Comparison of ENCODE assay signal across 1 cellular context in the genomic region with DNA sequence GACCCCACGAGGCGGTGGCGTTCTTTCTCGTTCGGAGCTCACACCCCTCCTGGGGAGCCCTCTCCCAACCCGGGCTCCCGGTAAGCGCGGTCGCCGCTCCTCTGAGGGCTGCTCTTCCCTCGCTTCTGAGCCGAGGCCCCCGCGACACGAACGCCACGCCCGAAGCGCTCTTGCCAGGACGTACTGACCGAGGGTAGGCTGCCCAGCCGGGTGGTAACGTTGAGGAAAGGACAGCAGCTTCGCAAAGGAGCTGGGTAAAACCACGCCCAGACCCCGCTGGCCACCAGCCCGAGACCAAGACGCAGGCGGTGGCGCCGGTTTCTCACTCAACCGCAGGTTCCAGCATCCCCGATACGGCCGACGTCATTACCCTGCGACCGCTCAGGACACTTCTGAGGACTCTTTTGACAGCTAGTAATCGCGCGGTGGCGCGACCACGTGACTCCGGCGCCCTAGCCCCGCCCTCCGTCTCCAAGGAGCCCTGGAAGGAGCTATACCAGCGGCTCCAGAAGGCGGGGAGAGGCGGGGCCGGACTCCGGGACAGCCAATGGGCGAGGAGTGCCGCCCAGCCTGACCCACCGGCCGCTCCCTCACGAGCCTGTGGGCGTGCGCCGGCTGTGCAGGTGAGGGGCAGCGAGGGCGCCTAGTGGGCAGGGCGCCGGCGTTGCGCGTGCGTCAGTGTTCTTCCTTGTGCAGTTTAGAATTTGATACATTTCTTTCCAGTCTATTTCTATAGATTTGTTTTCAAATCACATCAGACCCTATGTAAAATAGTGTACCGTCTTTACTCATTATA.
A peak's percentile ranks its signal among the peaks of the same experiment; 100 is the strongest.
TF ChIP-seq lines count a peak whose summit lies in the region.

No MANE protein-coding gene starts in this region.

TF ChIP-seq in HCT116, 20 proteins besides CTCF, POLR2A, EP300 and RAD21 (continued from another document):
- TF ChIP-seq, protein P1, sequence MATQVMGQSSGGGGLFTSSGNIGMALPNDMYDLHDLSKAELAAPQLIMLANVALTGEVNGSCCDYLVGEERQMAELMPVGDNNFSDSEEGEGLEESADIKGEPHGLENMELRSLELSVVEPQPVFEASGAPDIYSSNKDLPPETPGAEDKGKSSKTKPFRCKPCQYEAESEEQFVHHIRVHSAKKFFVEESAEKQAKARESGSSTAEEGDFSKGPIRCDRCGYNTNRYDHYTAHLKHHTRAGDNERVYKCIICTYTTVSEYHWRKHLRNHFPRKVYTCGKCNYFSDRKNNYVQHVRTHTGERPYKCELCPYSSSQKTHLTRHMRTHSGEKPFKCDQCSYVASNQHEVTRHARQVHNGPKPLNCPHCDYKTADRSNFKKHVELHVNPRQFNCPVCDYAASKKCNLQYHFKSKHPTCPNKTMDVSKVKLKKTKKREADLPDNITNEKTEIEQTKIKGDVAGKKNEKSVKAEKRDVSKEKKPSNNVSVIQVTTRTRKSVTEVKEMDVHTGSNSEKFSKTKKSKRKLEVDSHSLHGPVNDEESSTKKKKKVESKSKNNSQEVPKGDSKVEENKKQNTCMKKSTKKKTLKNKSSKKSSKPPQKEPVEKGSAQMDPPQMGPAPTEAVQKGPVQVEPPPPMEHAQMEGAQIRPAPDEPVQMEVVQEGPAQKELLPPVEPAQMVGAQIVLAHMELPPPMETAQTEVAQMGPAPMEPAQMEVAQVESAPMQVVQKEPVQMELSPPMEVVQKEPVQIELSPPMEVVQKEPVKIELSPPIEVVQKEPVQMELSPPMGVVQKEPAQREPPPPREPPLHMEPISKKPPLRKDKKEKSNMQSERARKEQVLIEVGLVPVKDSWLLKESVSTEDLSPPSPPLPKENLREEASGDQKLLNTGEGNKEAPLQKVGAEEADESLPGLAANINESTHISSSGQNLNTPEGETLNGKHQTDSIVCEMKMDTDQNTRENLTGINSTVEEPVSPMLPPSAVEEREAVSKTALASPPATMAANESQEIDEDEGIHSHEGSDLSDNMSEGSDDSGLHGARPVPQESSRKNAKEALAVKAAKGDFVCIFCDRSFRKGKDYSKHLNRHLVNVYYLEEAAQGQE (IDR thresholded peaks at IDR 0.05; ENCODE audit: low read depth) = no peak
- no peak; the same call in 1 of the 2 replicates for TF ChIP-seq CBX3 (IDR thresholded peaks at IDR 0.05; ENCODE audit: low read depth)
- TF ChIP-seq CEBPB (IDR thresholded peaks at IDR 0.05; ENCODE audit: low read depth) = no peak
- TF ChIP-seq POLR2AphosphoS5 (IDR thresholded peaks at IDR 0.05; ENCODE audit: low read depth, low read length) = peak; percentile 78
- no peak for TF ChIP-seq ZNF274 (IDR thresholded peaks at IDR 0.05; ENCODE audit: low read depth, low read length)
- TF ChIP-seq, protein P2, sequence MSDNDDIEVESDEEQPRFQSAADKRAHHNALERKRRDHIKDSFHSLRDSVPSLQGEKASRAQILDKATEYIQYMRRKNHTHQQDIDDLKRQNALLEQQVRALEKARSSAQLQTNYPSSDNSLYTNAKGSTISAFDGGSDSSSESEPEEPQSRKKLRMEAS (IDR thresholded peaks at IDR 0.05) = peak; percentile 90
- TF ChIP-seq, protein P3, sequence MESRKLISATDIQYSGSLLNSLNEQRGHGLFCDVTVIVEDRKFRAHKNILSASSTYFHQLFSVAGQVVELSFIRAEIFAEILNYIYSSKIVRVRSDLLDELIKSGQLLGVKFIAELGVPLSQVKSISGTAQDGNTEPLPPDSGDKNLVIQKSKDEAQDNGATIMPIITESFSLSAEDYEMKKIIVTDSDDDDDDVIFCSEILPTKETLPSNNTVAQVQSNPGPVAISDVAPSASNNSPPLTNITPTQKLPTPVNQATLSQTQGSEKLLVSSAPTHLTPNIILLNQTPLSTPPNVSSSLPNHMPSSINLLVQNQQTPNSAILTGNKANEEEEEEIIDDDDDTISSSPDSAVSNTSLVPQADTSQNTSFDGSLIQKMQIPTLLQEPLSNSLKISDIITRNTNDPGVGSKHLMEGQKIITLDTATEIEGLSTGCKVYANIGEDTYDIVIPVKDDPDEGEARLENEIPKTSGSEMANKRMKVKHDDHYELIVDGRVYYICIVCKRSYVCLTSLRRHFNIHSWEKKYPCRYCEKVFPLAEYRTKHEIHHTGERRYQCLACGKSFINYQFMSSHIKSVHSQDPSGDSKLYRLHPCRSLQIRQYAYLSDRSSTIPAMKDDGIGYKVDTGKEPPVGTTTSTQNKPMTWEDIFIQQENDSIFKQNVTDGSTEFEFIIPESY (IDR thresholded peaks at IDR 0.05; ENCODE audit: extremely low read depth, insufficient replicate concordance, low read length) = peak; percentile 26
